Comparison of ENCODE assay signal across 18 cellular contexts in genomic region chr18:5646739-5647138, GRCh38.
DNase-seq lines count a peak whose midpoint lies in the region; ATAC-seq and TF ChIP-seq lines count a peak whose summit lies in the region.
"Had no signal": no experiment of that assay in that cellular context is flagged by ENCODE, and none has a peak within 500 bp of the region (broad histone marks: within the 10 kb centered on the region; RNA-seq: fewer than 3 reads in every experiment).

No MANE protein-coding gene starts in this region.

- H3K27me3 ChIP-seq in trophoblast cell (ENCODE audit: insufficient read depth, low read length), result no peaks in the 10 kb centered on the region
- H3K27me3 ChIP-seq in PC-3 (ENCODE audit: low read length), result peaks cover 15% of the 10 kb centered on the region; the same call in 1 of the 2 replicates
- H3K27me3 ChIP-seq: BLaER1 treated with 17β-estradiol and CSF1 and Interleukin-3, amounts not matched to agents 10 nM and 100 nM had no signal

- H3K14ac ChIP-seq in trophoblast cell (ENCODE audit: low read length), result no peak overlapping the region

- DNase-seq in Caki2 (ENCODE audit: low read depth) (peak; percentile 24), foreskin melanocyte (peak; percentile 4), trophoblast cell (peak in 1 of 2 donors; percentile 41), PC-3 (no peak)
- DNase-seq: 8988T; AML-193; Calu3; CD4-positive, CD25-positive, alpha-beta regulatory T cell; DMS 273 treated with DMSO at 0.1 percent for 48 hours; DMS79 treated with DMSO at 0.1 percent for 48 hours; GDM1; H7 had no signal

- H3K79me2 ChIP-seq in trophoblast cell (ENCODE audit: control insufficient read depth, insufficient read depth, low read length, poor library complexity), result no peaks in the 10 kb centered on the region
- no peaks in the 10 kb centered on the region for H3K79me2 ChIP-seq in PC-3 (ENCODE audit: low read length)

- CTCF ChIA-PET in PC-3 (lab: Charles Lee), result no interaction called here

- H3K4ac ChIP-seq in trophoblast cell (ENCODE audit: low read depth, low read length), result no peak overlapping the region

- POLR2A ChIA-PET in PC-3 (lab: Charles Lee; ENCODE audit: unreplicated experiment), result no interaction called here

- H3K9me2 ChIP-seq in PC-3 (replicated peaks; ENCODE audit: low read length), result no peaks in the 10 kb centered on the region

- no peaks in the 10 kb centered on the region for H3K36me3 ChIP-seq in trophoblast cell (ENCODE audit: control insufficient read depth in 1 of 2, insufficient read depth in 2 of 2, low read length in 2 of 2)
- no peaks in the 10 kb centered on the region for H3K36me3 ChIP-seq in PC-3 (ENCODE audit: low read depth, low read length)
- H3K36me3 ChIP-seq: BLaER1 treated with 17β-estradiol and CSF1 and Interleukin-3, amounts not matched to agents 10 nM and 100 nM had no signal

- no peak overlapping the region for H4K12ac ChIP-seq in trophoblast cell (ENCODE audit: low read depth, low read length)

- H3K4me2 ChIP-seq in trophoblast cell (ENCODE audit: low read length) (no peak overlapping the region), PC-3 (ENCODE audit: low read length) (no peak overlapping the region)
- H3K4me2 ChIP-seq: BLaER1 treated with 17β-estradiol and CSF1 and Interleukin-3, amounts not matched to agents 10 nM and 100 nM; KMS-11 had no signal

- peak overlapping the region; percentile 1 for H2BK12ac ChIP-seq in trophoblast cell (ENCODE audit: low read length)

- H3K4me1 ChIP-seq in trophoblast cell (ENCODE audit: control insufficient read depth in 1 of 2, insufficient read depth in 2 of 2, low read length in 2 of 2) (peaks cover 4 to 15% of the 10 kb centered on the region in 2 experiments), PC-3 (ENCODE audit: insufficient read depth, low read length) (no peaks in the 10 kb centered on the region)
- H3K4me1 ChIP-seq: BLaER1 treated with 17β-estradiol and CSF1 and Interleukin-3, amounts not matched to agents 10 nM and 100 nM had no signal

- H3K9ac ChIP-seq in trophoblast cell (ENCODE audit: low read length) (no peak overlapping the region), PC-3 (ENCODE audit: low read length) (no peak overlapping the region)
- H3K9ac ChIP-seq: BLaER1 treated with 17β-estradiol and CSF1 and Interleukin-3, amounts not matched to agents 10 nM and 100 nM; KMS-11 had no signal

- H2AFZ ChIP-seq in trophoblast cell (ENCODE audit: insufficient read depth, low read length, poor library complexity) (no peak overlapping the region), PC-3 (ENCODE audit: low read length) (no peak overlapping the region)

- no peak overlapping the region for H2BK5ac ChIP-seq in trophoblast cell (ENCODE audit: low read depth, low read length, poor library complexity)

- no peak overlapping the region for H4K8ac ChIP-seq in trophoblast cell (ENCODE audit: low read depth, low read length)

- no peaks in the 10 kb centered on the region for H4K20me1 ChIP-seq in PC-3 (ENCODE audit: low read length)
- H4K20me1 ChIP-seq: BLaER1 treated with 17β-estradiol and CSF1 and Interleukin-3, amounts not matched to agents 10 nM and 100 nM had no signal

- no peak for TF ChIP-seq CTCF in PC-3 (conservative IDR thresholded peaks at IDR 0.05; ENCODE audit: low read depth, low read length)

- ATAC-seq in HG03175 (IDR thresholded peaks at IDR 0.05; ENCODE audit: unreplicated experiment), result peak; percentile 52
- ATAC-seq in HG03439 (IDR thresholded peaks at IDR 0.05; ENCODE audit: unreplicated experiment), result no peak
- no peak for ATAC-seq in HG03108 (IDR thresholded peaks at IDR 0.05; ENCODE audit: unreplicated experiment)
- no peak for ATAC-seq in PC-3
- ATAC-seq: HepG2 had no signal

- H3K79me1 ChIP-seq in trophoblast cell (ENCODE audit: low read length), result peaks cover 2% of the 10 kb centered on the region

- BruUV-seq in PC-3 (replicated peaks; lab: Mats Ljungman, UMichigan), result no TSS peak

- intact Hi-C loops in PC-3 (cut with micrococcal nuclease), result no loop called here

- in situ Hi-C loops in Caki2 (cut with HindIII; ENCODE audit: low pct_unique_long_range_greater_than_20kb, low sequenced_read_pairs), result no loop called here

- WGBS in trophoblast cell (ENCODE audit: extremely low coverage, insufficient coverage, insufficient read length), result no CpG with 5 or more reads among the region's 3 CpGs

- no peak overlapping the region for H4K91ac ChIP-seq in trophoblast cell (ENCODE audit: low read depth, low read length)

- H3F3A ChIP-seq in PC-3 (ENCODE audit: low read length, unreplicated experiment), result no peaks in the 10 kb centered on the region

- H3K23ac ChIP-seq in trophoblast cell (ENCODE audit: low read length), result no peak overlapping the region

- no peak overlapping the region for H2AK5ac ChIP-seq in trophoblast cell (ENCODE audit: low read length)

- no peaks in the 10 kb centered on the region for H3K9me3 ChIP-seq in trophoblast cell (ENCODE audit: insufficient read depth, low read depth, low read length)
- no peaks in the 10 kb centered on the region for H3K9me3 ChIP-seq in PC-3 (ENCODE audit: low read length)
- H3K9me3 ChIP-seq: BLaER1 treated with 17β-estradiol and CSF1 and Interleukin-3, amounts not matched to agents 10 nM and 100 nM had no signal

- no peak overlapping the region for H3K27ac ChIP-seq in trophoblast cell (ENCODE audit: low read depth, low read length)
- H3K27ac ChIP-seq in PC-3 (ENCODE audit: low read length), result no peak overlapping the region
- H3K27ac ChIP-seq: BLaER1 treated with 17β-estradiol and CSF1 and Interleukin-3, amounts not matched to agents 10 nM and 100 nM; KMS-11 had no signal

- no peak overlapping the region for H3K4me3 ChIP-seq in trophoblast cell (ENCODE audit: low read depth, low read length)
- H3K4me3 ChIP-seq in PC-3 (ENCODE audit: low read length), result no peak overlapping the region
- H3K4me3 ChIP-seq: BLaER1 treated with 17β-estradiol and CSF1 and Interleukin-3, amounts not matched to agents 10 nM and 100 nM had no signal

- no peak overlapping the region for H2BK120ac ChIP-seq in trophoblast cell (ENCODE audit: insufficient read depth, low read length, poor library complexity)

- H3K18ac ChIP-seq in trophoblast cell (ENCODE audit: low read length), result no peak overlapping the region
